In the genomic region with DNA sequence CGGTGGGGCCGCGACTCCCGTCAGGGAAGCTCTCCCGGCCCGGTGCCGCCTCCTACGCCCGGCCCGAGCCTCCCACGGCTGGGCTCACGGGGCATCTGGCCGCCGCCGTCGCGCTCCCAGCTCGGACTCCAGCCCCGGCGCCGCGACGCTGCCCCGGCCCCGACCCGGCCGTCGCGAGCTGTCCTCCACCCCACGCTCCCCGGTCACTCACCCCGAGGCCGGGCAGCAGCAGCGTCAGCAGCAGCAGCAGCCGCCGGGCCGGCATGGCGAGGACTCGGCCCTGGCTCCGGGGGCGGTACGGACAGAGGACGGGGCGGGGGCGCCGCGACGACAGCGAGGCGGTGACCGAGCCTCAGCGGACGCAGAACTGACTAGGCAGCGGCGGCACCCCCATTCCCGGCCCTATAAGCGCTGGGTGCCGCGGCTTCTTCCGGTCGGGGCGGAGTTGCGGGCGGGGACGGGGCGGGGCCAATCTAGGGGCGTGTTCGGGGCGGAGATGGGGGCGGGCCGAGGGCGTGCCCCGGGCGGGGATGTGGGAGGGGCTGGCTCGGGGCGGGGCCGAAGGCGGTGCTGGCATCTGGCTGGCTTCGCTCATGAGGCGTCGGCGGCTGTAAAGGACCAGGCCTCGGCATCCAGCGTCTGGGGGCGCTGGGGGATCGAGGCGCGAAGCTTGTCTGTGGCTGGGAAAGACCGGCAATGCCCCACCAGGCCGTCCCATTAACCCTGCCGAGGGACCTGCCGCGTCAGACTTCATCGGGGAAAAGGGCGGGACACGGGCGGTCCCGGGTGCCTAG, we compare ENCODE assay signal across 8 cellular contexts. TPM values are rescaled to one million over a fixed set of nuclear protein-coding genes. Genes with fewer than 3 reads are reported as not detected.
DNase-seq lines count a peak whose midpoint lies in the region; ATAC-seq and TF ChIP-seq lines count a peak whose summit lies in the region.

A gene (minus strand): TSS at position 380 of the 794 bp plus-strand sequence. CDS start 115 bp downstream, at position 265.

- DNase-seq in DMS114 treated with DMSO at 0.1 percent for 48 hours (lab: John Stamatoyannopoulos, UW; ENCODE audit: unreplicated experiment), result peak; percentile 58
- DNase-seq in Panc1 (ENCODE audit: low read depth, low spot score), result no peak
- peak; percentile 93 for DNase-seq in activated T-cell treated with anti-CD3 and anti-CD28 coated beads, Interleukin-2, amount 50 U/mL, for 24 hours
- DNase-seq in erythroblast (lab: John Stamatoyannopoulos, UW), result peak; percentile 94 to 98
- peak; percentile 92 for DNase-seq in stimulated activated CD8-positive, alpha-beta memory T cell treated with anti-CD3 and anti-CD28 coated beads, Interleukin-4, amount 100 ng/mL, for 48 hours

- ATAC-seq in GM21528 (IDR thresholded peaks at IDR 0.05; ENCODE audit: low FRiP score, unreplicated experiment) (peak; percentile 70), Panc1 (peak; percentile 96)

- H3K27me3 ChIP-seq in Panc1 (ENCODE audit: control insufficient read depth, insufficient read depth, low read length) (no peaks in the 10 kb centered on the region), mucosa of stomach (ENCODE audit: control insufficient read depth, insufficient read depth, low read length) (no peaks in the 10 kb centered on the region)

- peak within 1 kb of the TSS; percentile 97 for H3K27ac Mint-ChIP-seq in activated T-cell treated with anti-CD3 and anti-CD28 coated beads, Interleukin-2, amount 50 U/mL, for 24 hours

- no TSS peak for BruUV-seq in Panc1 (replicated peaks; lab: Mats Ljungman, UMichigan)

- H3K9me3 Mint-ChIP-seq in activated T-cell treated with anti-CD3 and anti-CD28 coated beads, Interleukin-2, amount 50 U/mL, for 24 hours, result no peaks in the 10 kb centered on the region

- H3K27me3 Mint-ChIP-seq in activated T-cell treated with anti-CD3 and anti-CD28 coated beads, Interleukin-2, amount 50 U/mL, for 24 hours, result no peaks in the 10 kb centered on the region

- H3K4me3 Mint-ChIP-seq in activated T-cell treated with anti-CD3 and anti-CD28 coated beads, Interleukin-2, amount 50 U/mL, for 24 hours, result peak within 1 kb of the TSS; percentile 86

- no peak for TF ChIP-seq CTCF in Panc1 (IDR thresholded peaks at IDR 0.05)

- TF ChIP-seq EP300 in Ishikawa (IDR thresholded peaks at IDR 0.05; ENCODE audit: borderline replicate concordance), result no peak

- H3K9me3 ChIP-seq in Panc1 (ENCODE audit: control insufficient read depth, insufficient read depth, low read depth, low read length) (no peaks in the 10 kb centered on the region), mucosa of stomach (ENCODE audit: control insufficient read depth, low read length) (no peaks in the 10 kb centered on the region)

- H3K4me1 Mint-ChIP-seq in activated T-cell treated with anti-CD3 and anti-CD28 coated beads, Interleukin-2, amount 50 U/mL, for 24 hours (ENCODE audit: low read depth), result peaks cover 54% of the 10 kb centered on the region

- peak within 1 kb of the TSS; percentile 79 for H3K27ac ChIP-seq in Panc1 (ENCODE audit: low read length)

- in situ Hi-C loops in Panc1 (cut with HindIII; ENCODE audit: low pct_unique_long_range_greater_than_20kb, low sequenced_read_pairs), result no loop called here

- TF ChIP-seq POLR2A in erythroblast (IDR thresholded peaks at IDR 0.05; ENCODE audit: low read length), result peak; percentile 82

- H3K9ac ChIP-seq in mucosa of stomach (ENCODE audit: low read length), result peak within 1 kb of the TSS; percentile 92

- CTCF ChIA-PET in Panc1 (lab: Charles Lee), result interaction anchor here (1.0 kb wide), 1 partner anchor 211 kb away, joined by 3 read pairs; a partner anchor contains a TSS

- TF ChIP-seq RAD21 in Ishikawa (IDR thresholded peaks at IDR 0.05; ENCODE audit: low read depth), result no peak

- peaks cover 7% of the 10 kb centered on the region for H3K36me3 Mint-ChIP-seq in activated T-cell treated with anti-CD3 and anti-CD28 coated beads, Interleukin-2, amount 50 U/mL, for 24 hours (ENCODE audit: low read depth)

- H3K4me1 ChIP-seq in Panc1 (ENCODE audit: control insufficient read depth, insufficient read depth, low read length) (peaks cover 6% of the 10 kb centered on the region; the same call in 1 of the 2 replicates), mucosa of stomach (ENCODE audit: control insufficient read depth, insufficient read depth, low read length) (peaks cover 7% of the 10 kb centered on the region)

- peaks cover 3% of the 10 kb centered on the region; the same call in 1 of the 2 replicates for H3K36me3 ChIP-seq in Panc1 (ENCODE audit: control insufficient read depth, insufficient read depth, low read length)
- no peaks in the 10 kb centered on the region for H3K36me3 ChIP-seq in mucosa of stomach (ENCODE audit: control insufficient read depth, insufficient read depth, low read length)

- POLR2A ChIA-PET in Panc1 (lab: Charles Lee), result no interaction called here

- intact Hi-C loops in Panc1 (cut with micrococcal nuclease; ENCODE audit: unreplicated experiment), result loop anchor here (10.0 kb wide), 2 partner anchors 65 to 215 kb away; a partner anchor contains a TSS

- peak within 1 kb of the TSS; percentile 77 to 80 for H3K4me3 ChIP-seq in Panc1 (ENCODE audit: low read depth in 2 of 2, low read length in 2 of 2)
- peak within 1 kb of the TSS; percentile 42 for H3K4me3 ChIP-seq in mucosa of stomach (ENCODE audit: low read length)

TF ChIP-seq in Ishikawa, 13 proteins besides CTCF, POLR2A, EP300 and RAD21:
- TF ChIP-seq EGR1 (IDR thresholded peaks at IDR 0.05) (peak; percentile 78), TCF12 (IDR thresholded peaks at IDR 0.05; ENCODE audit: low read depth) (peak; percentile 22; the same call in 1 of the 2 replicates), FOXM1 (IDR thresholded peaks at IDR 0.05; ENCODE audit: borderline replicate concordance, low read depth) (no peak), CEBPB (IDR thresholded peaks at IDR 0.05) (no peak), TEAD4 (IDR thresholded peaks at IDR 0.05) (no peak), YY1 (IDR thresholded peaks at IDR 0.05; ENCODE audit: low read depth) (peak; percentile 80), CREB1 (IDR thresholded peaks at IDR 0.05; ENCODE audit: low read depth) (no peak), ZBTB7A (IDR thresholded peaks at IDR 0.05; ENCODE audit: low read depth) (peak; percentile 14; the same call in 1 of the 2 replicates), TAF1 (IDR thresholded peaks at IDR 0.05; ENCODE audit: low read depth) (peak; percentile 91), NFIC (IDR thresholded peaks at IDR 0.05) (no peak)
- TF ChIP-seq, protein P1, sequence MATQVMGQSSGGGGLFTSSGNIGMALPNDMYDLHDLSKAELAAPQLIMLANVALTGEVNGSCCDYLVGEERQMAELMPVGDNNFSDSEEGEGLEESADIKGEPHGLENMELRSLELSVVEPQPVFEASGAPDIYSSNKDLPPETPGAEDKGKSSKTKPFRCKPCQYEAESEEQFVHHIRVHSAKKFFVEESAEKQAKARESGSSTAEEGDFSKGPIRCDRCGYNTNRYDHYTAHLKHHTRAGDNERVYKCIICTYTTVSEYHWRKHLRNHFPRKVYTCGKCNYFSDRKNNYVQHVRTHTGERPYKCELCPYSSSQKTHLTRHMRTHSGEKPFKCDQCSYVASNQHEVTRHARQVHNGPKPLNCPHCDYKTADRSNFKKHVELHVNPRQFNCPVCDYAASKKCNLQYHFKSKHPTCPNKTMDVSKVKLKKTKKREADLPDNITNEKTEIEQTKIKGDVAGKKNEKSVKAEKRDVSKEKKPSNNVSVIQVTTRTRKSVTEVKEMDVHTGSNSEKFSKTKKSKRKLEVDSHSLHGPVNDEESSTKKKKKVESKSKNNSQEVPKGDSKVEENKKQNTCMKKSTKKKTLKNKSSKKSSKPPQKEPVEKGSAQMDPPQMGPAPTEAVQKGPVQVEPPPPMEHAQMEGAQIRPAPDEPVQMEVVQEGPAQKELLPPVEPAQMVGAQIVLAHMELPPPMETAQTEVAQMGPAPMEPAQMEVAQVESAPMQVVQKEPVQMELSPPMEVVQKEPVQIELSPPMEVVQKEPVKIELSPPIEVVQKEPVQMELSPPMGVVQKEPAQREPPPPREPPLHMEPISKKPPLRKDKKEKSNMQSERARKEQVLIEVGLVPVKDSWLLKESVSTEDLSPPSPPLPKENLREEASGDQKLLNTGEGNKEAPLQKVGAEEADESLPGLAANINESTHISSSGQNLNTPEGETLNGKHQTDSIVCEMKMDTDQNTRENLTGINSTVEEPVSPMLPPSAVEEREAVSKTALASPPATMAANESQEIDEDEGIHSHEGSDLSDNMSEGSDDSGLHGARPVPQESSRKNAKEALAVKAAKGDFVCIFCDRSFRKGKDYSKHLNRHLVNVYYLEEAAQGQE (IDR thresholded peaks at IDR 0.05; ENCODE audit: low read depth), result no peak
- TF ChIP-seq, protein P2, sequence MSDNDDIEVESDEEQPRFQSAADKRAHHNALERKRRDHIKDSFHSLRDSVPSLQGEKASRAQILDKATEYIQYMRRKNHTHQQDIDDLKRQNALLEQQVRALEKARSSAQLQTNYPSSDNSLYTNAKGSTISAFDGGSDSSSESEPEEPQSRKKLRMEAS (IDR thresholded peaks at IDR 0.05), result peak; percentile 70
- TF ChIP-seq, protein P3, sequence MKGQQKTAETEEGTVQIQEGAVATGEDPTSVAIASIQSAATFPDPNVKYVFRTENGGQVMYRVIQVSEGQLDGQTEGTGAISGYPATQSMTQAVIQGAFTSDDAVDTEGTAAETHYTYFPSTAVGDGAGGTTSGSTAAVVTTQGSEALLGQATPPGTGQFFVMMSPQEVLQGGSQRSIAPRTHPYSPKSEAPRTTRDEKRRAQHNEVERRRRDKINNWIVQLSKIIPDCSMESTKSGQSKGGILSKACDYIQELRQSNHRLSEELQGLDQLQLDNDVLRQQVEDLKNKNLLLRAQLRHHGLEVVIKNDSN (IDR thresholded peaks at IDR 0.05), result no peak
TF ChIP-seq in Ishikawa: peak in this region for 6.

RNA-seq across cellular contexts. Expression of the gene that starts here (rescaled TPM):
- 12.1 TPM for total RNA-seq in Panc1 (2021; ENCODE audit: unreplicated experiment)
- polyA plus RNA-seq in Panc1 (2012; ENCODE audit: insufficient read length), result 4.7 TPM
